In the genomic region with DNA sequence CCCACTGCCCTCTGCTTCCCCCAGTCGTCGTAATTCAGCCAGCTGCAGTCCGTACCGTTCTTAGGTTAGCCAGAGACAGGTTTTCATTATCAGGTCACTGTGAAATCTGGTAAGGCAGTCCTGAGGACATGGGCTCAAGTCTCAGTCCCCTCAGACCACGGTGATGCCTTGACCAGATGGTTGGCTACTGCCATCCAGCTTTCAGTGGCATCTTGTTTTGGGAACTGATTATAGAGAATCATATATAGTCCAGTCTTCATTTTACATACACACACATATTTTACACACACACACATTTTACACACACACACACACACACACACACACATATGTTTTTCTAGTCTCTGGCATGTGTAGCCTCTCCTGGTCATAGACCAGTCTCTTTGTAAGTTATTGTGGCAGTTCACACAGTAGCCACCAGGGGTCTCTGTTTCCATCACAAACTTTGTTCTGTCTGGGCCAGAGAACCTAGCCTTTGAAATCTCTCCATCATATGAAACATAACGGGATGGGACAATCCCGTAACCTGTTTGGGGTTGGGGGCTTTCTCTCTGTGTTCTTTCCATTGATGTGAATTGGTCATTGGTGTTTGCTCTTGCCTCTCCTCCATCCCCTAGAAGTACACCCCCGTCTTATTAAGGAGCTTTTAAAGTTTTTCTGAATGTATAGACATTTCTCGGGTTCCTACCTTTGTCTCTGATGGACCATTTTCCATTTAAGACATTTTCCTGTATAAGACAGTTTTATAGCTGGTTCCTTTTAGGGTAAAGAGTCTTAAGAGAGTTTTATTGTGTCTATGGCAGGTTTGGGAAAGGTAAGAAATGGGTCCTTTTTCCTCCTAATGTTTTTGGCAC, we compare ENCODE assay signal across 8 cellular contexts. TPM values are rescaled to one million over a fixed set of nuclear protein-coding genes. Genes with fewer than 3 reads are reported as not detected.
A peak's percentile ranks its signal among the peaks of the same experiment; 100 is the strongest.
DNase-seq lines count a peak whose midpoint lies in the region; ATAC-seq and TF ChIP-seq lines count a peak whose summit lies in the region.

No MANE protein-coding gene starts in this region.

- H4K20me1 ChIP-seq in smooth muscle cell (ENCODE audit: low read depth), result no peaks in the 10 kb centered on the region

- DNase-seq in C1 segment of cervical spinal cord (lab: John Stamatoyannopoulos, UW) (peak in 9 of 14 donors; percentile 11 to 53 (median 43)), NCI-H146 (lab: John Stamatoyannopoulos, UW) (peak; percentile 51), T-helper 22 cell (ENCODE audit: low read depth) (peak; percentile 37), amygdala (lab: John Stamatoyannopoulos, UW) (peak in 33 of 56 donors; percentile 7 to 87 (median 41)), right cardiac atrium (peak in 2 of 3 donors; percentile 51 to 73), smooth muscle cell (lab: John Stamatoyannopoulos, UW; ENCODE audit: unreplicated experiment) (peak; percentile 9)

- H3K4me2 ChIP-seq in smooth muscle cell, result no peak overlapping the region

- H3K4me3 ChIP-seq in right cardiac atrium (ENCODE audit: low read length), result no peak overlapping the region
- H3K4me3 ChIP-seq in smooth muscle cell, result no peak overlapping the region

- intact Hi-C loops in right cardiac atrium (cut with DNase I), result no loop called here

- H3K9me3 ChIP-seq in right cardiac atrium (ENCODE audit: control insufficient read depth, low read length) (no peaks in the 10 kb centered on the region), smooth muscle cell (replicated peaks; ENCODE audit: low read depth) (no peaks in the 10 kb centered on the region)

- H3K4me1 ChIP-seq in right cardiac atrium (ENCODE audit: control insufficient read depth, insufficient read depth, low read length), result peaks cover 5% of the 10 kb centered on the region
- peaks cover 6% of the 10 kb centered on the region for H3K4me1 ChIP-seq in smooth muscle cell (ENCODE audit: low read depth)

- H3K27ac ChIP-seq in right cardiac atrium (ENCODE audit: low read length), result no peak overlapping the region
- no peak overlapping the region for H3K27ac ChIP-seq in smooth muscle cell (ENCODE audit: low read depth)

- no peak overlapping the region for H2AFZ ChIP-seq in smooth muscle cell (ENCODE audit: low read depth)

- H3K36me3 ChIP-seq in smooth muscle cell (ENCODE audit: low read depth), result no peaks in the 10 kb centered on the region

- ATAC-seq in GM19395 (IDR thresholded peaks at IDR 0.05; ENCODE audit: unreplicated experiment), result peak; percentile 61
- peak; percentile 57 for ATAC-seq in right cardiac atrium
- no peak for ATAC-seq in GM19328 (IDR thresholded peaks at IDR 0.05; ENCODE audit: unreplicated experiment)

- no peaks in the 10 kb centered on the region for H3K79me2 ChIP-seq in smooth muscle cell (ENCODE audit: low read depth)

- peak; percentile 73 for TF ChIP-seq CTCF in smooth muscle cell (IDR thresholded peaks at IDR 0.05; ENCODE audit: borderline replicate concordance, insufficient read depth, poor library complexity, severe bottlenecking)

- no peaks in the 10 kb centered on the region for H3K27me3 ChIP-seq in right cardiac atrium (ENCODE audit: control insufficient read depth, insufficient read depth)
- H3K27me3 ChIP-seq in smooth muscle cell (ENCODE audit: low read depth), result no peaks in the 10 kb centered on the region

- WGBS in right cardiac atrium, result 62% methylated on average over 9 of the region's 9 CpGs
- WGBS in smooth muscle cell (ENCODE audit: low lambda C conversion rate), result 80% methylated on average over 9 of the region's 9 CpGs

- no peak overlapping the region for H3K9ac ChIP-seq in smooth muscle cell (ENCODE audit: low read depth)

- H3F3A ChIP-seq in smooth muscle cell (ENCODE audit: low read depth), result no peaks in the 10 kb centered on the region

RNA-seq across cellular contexts. Expression of a gene that starts 8.4 kb away (rescaled TPM):
- total RNA-seq in right cardiac atrium (1 to 10 TPM; 1.1 to 2.0 (median 1.5) TPM), smooth muscle cell (4.0 and 6.2 TPM in 2 replicates)
- polyA plus RNA-seq in right cardiac atrium (0.54 TPM), smooth muscle cell (8.5 and 9.7 TPM in 2 replicates)

RNA-seq across cellular contexts. Expression of a gene that starts 45.5 kb away (rescaled TPM):
- total RNA-seq in right cardiac atrium, result 10 to 100 TPM; 17.4 to 29.0 (median 22.0) TPM
- polyA plus RNA-seq in right cardiac atrium, result 9.3 TPM
- total RNA-seq in smooth muscle cell, result 1.3 and 2.6 TPM in 2 replicates
- polyA plus RNA-seq in smooth muscle cell, result 1.6 and 3.3 TPM in 2 replicates

Comparison
In these comparisons a context has a peak if more than half of its experiments do, and no peak if none do; other contexts are left out.
1. DNase-seq: peak in every context shown above with its lines; median percentile 62 in right cardiac atrium; 51 in NCI-H146; 43 in C1 segment of cervical spinal cord; 41 in amygdala; 37 in T-helper 22 cell; 9 in smooth muscle cell.